Comparison of ENCODE assay signal across 17 cellular contexts in genomic region chr3:52028572-52028971, GRCh38. TPM values are rescaled to one million over a fixed set of nuclear protein-coding genes. Genes with fewer than 3 reads are reported as not detected.
DNase-seq lines count a peak whose midpoint lies in the region; FAIRE-seq and TF ChIP-seq lines count a peak whose summit lies in the region.
"Had no signal": no experiment of that assay in that cellular context is flagged by ENCODE, and none has a peak within 500 bp of the region (broad histone marks: within the 10 kb centered on the region; RNA-seq: fewer than 3 reads in every experiment).

No MANE protein-coding gene starts in this region.

- no peak overlapping the region for H3K4me3 ChIP-seq in mammary epithelial cell (replicated peaks in 1 of 3; ENCODE audit: insufficient read depth in 1 of 3, low read depth in 2 of 3, low read length in 3 of 3)
- H3K4me3 ChIP-seq in breast epithelium = no peak overlapping the region
- no peak overlapping the region for H3K4me3 ChIP-seq in kidney (ENCODE audit: low read length in 2 of 2)
- H3K4me3 ChIP-seq: uterus had no signal

- intact Hi-C loops in mammary epithelial cell (cut with micrococcal nuclease) (no loop called here), breast epithelium (cut with DNase I; ENCODE audit: low total_unique reads) (no loop called here), kidney (cut with DNase I) (no loop called here)

- H2AFZ ChIP-seq in mammary epithelial cell (ENCODE audit: low read depth, low read length) = no peak overlapping the region

- DNase-seq in mammary epithelial cell = peak; percentile 49
- DNase-seq in breast epithelium (ENCODE audit: low spot score in 2 of 2) = no peak
- DNase-seq in cerebellar cortex (ENCODE audit: low spot score) = peak; percentile 90
- DNase-seq in hippocampal formation (lab: John Stamatoyannopoulos, UW) = peak; percentile 59 to 62
- DNase-seq in urothelium cell line (ENCODE audit: low spot score) = no peak
- no peak for DNase-seq in SKM-1 treated with dmso at 0.1 percent for 144 hours (lab: John Stamatoyannopoulos, UW; ENCODE audit: unreplicated experiment)
- DNase-seq in stimulated activated CD4-positive, alpha-beta T cell treated with anti-CD3 and anti-CD28 coated beads, Interleukin-2, amount 100 ng/mL, for 24 hours = no peak
- no peak for DNase-seq in kidney
- DNase-seq: activated CD8-positive, alpha-beta memory T cell treated with anti-CD3 and anti-CD28 coated beads, Interleukin-2, amount 50 U/mL, for 4 hours; activated naive CD8-positive, alpha-beta T cell treated with anti-CD3 and anti-CD28 coated beads, Interleukin-2, amount 10 ng/mL, durations not matched to agents 7 days and 5 days; dermis blood vessel endothelial cell; naive thymus-derived CD8-positive, alpha-beta T cell; NCI-H1105 treated with DMSO at 0.1 percent for 48 hours; NCI-H510A treated with DMSO at 0.1 percent for 48 hours; SIG-M5; uterus had no signal

- 35% methylated on average over 8 of the region's 12 CpGs for WGBS in mammary epithelial cell (ENCODE audit: low coverage, missing lambda C conversion rate)

- no peaks in the 10 kb centered on the region for H3K36me3 ChIP-seq in mammary epithelial cell (ENCODE audit: insufficient read depth, low read length)
- H3K36me3 ChIP-seq in breast epithelium = no peaks in the 10 kb centered on the region
- H3K36me3 ChIP-seq in kidney (ENCODE audit: control insufficient read depth in 1 of 2, insufficient read depth in 2 of 2, low read length in 2 of 2) = no peaks in the 10 kb centered on the region
- H3K36me3 ChIP-seq: uterus had no signal

- peaks cover 23% of the 10 kb centered on the region for H3K4me1 ChIP-seq in mammary epithelial cell (ENCODE audit: insufficient read depth, low read length)
- H3K4me1 ChIP-seq in breast epithelium = no peaks in the 10 kb centered on the region
- H3K4me1 ChIP-seq in kidney (ENCODE audit: control insufficient read depth in 1 of 2, insufficient read depth in 1 of 2, low read depth in 1 of 2, low read length in 2 of 2) = peaks cover 5 to 10% of the 10 kb centered on the region in 2 donors
- H3K4me1 ChIP-seq: uterus had no signal

- H3K27ac ChIP-seq in mammary epithelial cell (ENCODE audit: insufficient read depth, low read depth, low read length) (no peak overlapping the region), breast epithelium (no peak overlapping the region), kidney (ENCODE audit: low read depth in 2 of 2, low read length in 2 of 2) (no peak overlapping the region)
- H3K27ac ChIP-seq: uterus had no signal

- H3K79me2 ChIP-seq in mammary epithelial cell (ENCODE audit: insufficient read depth, low read length) = no peaks in the 10 kb centered on the region

- no peak for TF ChIP-seq POLR2A in breast epithelium (IDR thresholded peaks at IDR 0.05)

- no peak overlapping the region for H3K4me2 ChIP-seq in mammary epithelial cell (ENCODE audit: insufficient read depth, low read depth, low read length)

- FAIRE-seq in urothelium cell line (lab: Jason Lieb, UNC) = peak; percentile 81
- no peak for FAIRE-seq in kidney (lab: Jason Lieb, UNC)
- FAIRE-seq: frontal cortex had no signal

- dilution Hi-C loops in mammary epithelial cell (cut with HindIII; ENCODE audit: low sequenced_read_pairs) = no loop called here

- BruUV-seq in mammary epithelial cell (replicated peaks; lab: Mats Ljungman, UMichigan) = no TSS peak

- CTCF ChIA-PET in mammary epithelial cell (lab: Charles Lee; ENCODE audit: low non-redundant PET) = interaction anchor here (0.7 kb wide), 1 partner anchor 54 kb away, joined by 5 read pairs; no protein-coding TSS in a partner anchor

- H4K20me1 ChIP-seq in mammary epithelial cell (ENCODE audit: insufficient read depth, low read length) = no peaks in the 10 kb centered on the region

- no peak for TF ChIP-seq CTCF in mammary epithelial cell (conservative IDR thresholded peaks at IDR 0.05 in 1 of 2, IDR thresholded peaks at IDR 0.05 in 1 of 2; ENCODE audit: extremely low read depth in 1 of 2, insufficient read depth in 1 of 2, low read depth in 1 of 2, low read length in 2 of 2)
- no peak for TF ChIP-seq CTCF in breast epithelium (IDR thresholded peaks at IDR 0.05)
- no peak for TF ChIP-seq CTCF in kidney (IDR thresholded peaks at IDR 0.05; ENCODE audit: borderline replicate concordance, extremely low read depth, insufficient read depth)

- peaks cover 4% of the 10 kb centered on the region for H3K9me3 ChIP-seq in mammary epithelial cell (replicated peaks; ENCODE audit: insufficient read depth, low read length)
- H3K9me3 ChIP-seq in breast epithelium = no peaks in the 10 kb centered on the region
- H3K9me3 ChIP-seq in kidney (ENCODE audit: control insufficient read depth in 1 of 2, low read length in 2 of 2) = no peaks in the 10 kb centered on the region
- H3K9me3 ChIP-seq: uterus had no signal

- H3K27me3 ChIP-seq in mammary epithelial cell (ENCODE audit: insufficient read depth, low read length) (no peaks in the 10 kb centered on the region), breast epithelium (no peaks in the 10 kb centered on the region)
- H3K27me3 ChIP-seq: uterus had no signal

- H3K9ac ChIP-seq in mammary epithelial cell (ENCODE audit: insufficient read depth, low read length) (no peak overlapping the region), kidney (ENCODE audit: low read length in 2 of 2) (no peak overlapping the region)

- in situ Hi-C loops in mammary epithelial cell (cut with MboI; ENCODE audit: low sequenced_read_pairs in 2 of 2) = no loop called here

RNA-seq across cellular contexts. Expression of gene DUSP7, which starts 27.8 kb away (rescaled TPM):
- total RNA-seq in mammary epithelial cell (100 to 1,000 TPM in 1 of 2 donors, 10 to 100 TPM in 1; 64.7 to 167 TPM), breast epithelium (10 to 100 TPM in 1 of 3 donors, 1 to 10 TPM in 2; 7.0 to 11.1 (median 8.6) TPM), kidney (19.8 TPM)
- polyA plus RNA-seq in mammary epithelial cell (212 TPM), kidney (ENCODE audit: insufficient read depth, low read depth, low replicate concordance) (10.1 TPM)
- polyA minus RNA-seq in mammary epithelial cell = 293 TPM

RNA-seq across cellular contexts. Expression of gene RPL29, which starts 32.9 kb away (rescaled TPM):
- 1,000 to 10,000 TPM; 1,040 to 1,174 TPM for total RNA-seq in mammary epithelial cell
- 2,670 TPM for polyA plus RNA-seq in mammary epithelial cell
- 407 TPM for polyA minus RNA-seq in mammary epithelial cell
- 1,000 to 10,000 TPM; 1,890 to 2,530 (median 2,229) TPM for total RNA-seq in breast epithelium
- 785 TPM for total RNA-seq in kidney
- polyA plus RNA-seq in kidney (ENCODE audit: insufficient read depth, low read depth, low replicate concordance) = 1,416 TPM

RNA-seq across cellular contexts. Expression of gene ACY1, which starts 45.2 kb away (rescaled TPM):
- 100 to 1,000 TPM in 1 of 2 donors, 10 to 100 TPM in 1; 90.5 to 107 TPM for total RNA-seq in mammary epithelial cell
- 129 TPM for polyA plus RNA-seq in mammary epithelial cell
- polyA minus RNA-seq in mammary epithelial cell = 147 TPM
- 10 to 100 TPM; 40.0 to 49.2 (median 46.4) TPM for total RNA-seq in breast epithelium
- 68.1 TPM for total RNA-seq in kidney
- polyA plus RNA-seq in kidney (ENCODE audit: insufficient read depth, low read depth, low replicate concordance) = 856 TPM

RNA-seq across cellular contexts. Expression of gene ABHD14A, which starts 53.7 kb away (rescaled TPM):
- total RNA-seq in mammary epithelial cell = 10 to 100 TPM in 1 of 2 donors, 1 to 10 TPM in 1; 9.7 to 10.0 TPM
- 15.4 TPM for polyA plus RNA-seq in mammary epithelial cell
- 3.2 TPM for polyA minus RNA-seq in mammary epithelial cell
- total RNA-seq in breast epithelium = 10 to 100 TPM; 16.1 to 32.6 (median 17.1) TPM
- total RNA-seq in kidney = 20.7 TPM
- 50.5 TPM for polyA plus RNA-seq in kidney (ENCODE audit: insufficient read depth, low read depth, low replicate concordance)

RNA-seq across cellular contexts. Expression of gene ABHD14B, which starts 54.7 kb away (rescaled TPM):
- 10 to 100 TPM; 20.5 to 24.9 TPM for total RNA-seq in mammary epithelial cell
- 34.8 TPM for polyA plus RNA-seq in mammary epithelial cell
- polyA minus RNA-seq in mammary epithelial cell = 29.5 TPM
- 100 to 1,000 TPM in 1 of 3 donors, 10 to 100 TPM in 2; 62.3 to 122 (median 74.3) TPM for total RNA-seq in breast epithelium
- total RNA-seq in kidney = 73.5 TPM
- 207 TPM for polyA plus RNA-seq in kidney (ENCODE audit: insufficient read depth, low read depth, low replicate concordance)

Comparison
In these comparisons a context has a peak if more than half of its experiments do, and no peak if none do; other contexts are left out.
1. DNase-seq: peak in mammary epithelial cell (single experiment), cerebellar cortex (single experiment) and hippocampal formation (2 of 2); none in breast epithelium (0 of 2), urothelium cell line (single experiment), SKM-1 treated with dmso at 0.1 percent for 144 hours (single experiment), stimulated activated CD4-positive, alpha-beta T cell treated with anti-CD3 and anti-CD28 coated beads, Interleukin-2, amount 100 ng/mL, for 24 hours (0 of 2) and kidney (single experiment).